In genomic region chr14:103607039-103607668, GRCh38 we compare ENCODE assay signal across 1 cellular context.
TF ChIP-seq lines count a peak whose summit lies in the region.

No MANE protein-coding gene starts in this region.

TF ChIP-seq in GM12878, 131 proteins besides CTCF, POLR2A, EP300 and RAD21 (continues in another document):
- TF ChIP-seq STAT3 (IDR thresholded peaks at IDR 0.05; ENCODE audit: low read depth, low read length), result 0 out of 2 replicates have a peak, but pooled peaks have one; percentile 46
- TF ChIP-seq EGR1 (IDR thresholded peaks at IDR 0.05; ENCODE audit: borderline replicate concordance in 1 of 2, low read depth in 2 of 2, low read length in 2 of 2), result 0 out of 3 replicates have a peak, but pooled peaks of 1 of the 2 experiments have one; percentile 33
- peak; percentile 67; the same call in 1 of the 2 replicates for TF ChIP-seq NFIC (IDR thresholded peaks at IDR 0.05; ENCODE audit: low read depth, low read length)
- peak; percentile 97 for TF ChIP-seq TCF3 (IDR thresholded peaks at IDR 0.05; ENCODE audit: borderline replicate concordance, insufficient read depth, low read depth, low read length)
- no peak for TF ChIP-seq RFX5 (IDR thresholded peaks at IDR 0.05; ENCODE audit: low read depth, low read length)
- no peak for TF ChIP-seq ZBTB4 (CRISPR knock-in tag; IDR thresholded peaks at IDR 0.05)
- TF ChIP-seq ZNF687 (IDR thresholded peaks at IDR 0.05), result no peak
- TF ChIP-seq, protein P1, sequence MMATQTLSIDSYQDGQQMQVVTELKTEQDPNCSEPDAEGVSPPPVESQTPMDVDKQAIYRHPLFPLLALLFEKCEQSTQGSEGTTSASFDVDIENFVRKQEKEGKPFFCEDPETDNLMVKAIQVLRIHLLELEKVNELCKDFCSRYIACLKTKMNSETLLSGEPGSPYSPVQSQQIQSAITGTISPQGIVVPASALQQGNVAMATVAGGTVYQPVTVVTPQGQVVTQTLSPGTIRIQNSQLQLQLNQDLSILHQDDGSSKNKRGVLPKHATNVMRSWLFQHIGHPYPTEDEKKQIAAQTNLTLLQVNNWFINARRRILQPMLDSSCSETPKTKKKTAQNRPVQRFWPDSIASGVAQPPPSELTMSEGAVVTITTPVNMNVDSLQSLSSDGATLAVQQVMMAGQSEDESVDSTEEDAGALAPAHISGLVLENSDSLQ (IDR thresholded peaks at IDR 0.05), result peak; percentile 83
- TF ChIP-seq RCOR1 (conservative IDR thresholded peaks at IDR 0.05; ENCODE audit: low read depth, low read length), result no peak
- TF ChIP-seq TBL1XR1 (IDR thresholded peaks at IDR 0.05; ENCODE audit: low read depth, low read length), result no peak; the same call in 1 of the 2 replicates
- TF ChIP-seq EZH2 (IDR thresholded peaks at IDR 0.05; ENCODE audit: borderline replicate concordance, control insufficient read depth, low read depth, low read length), result 0 out of 2 replicates have a peak, but pooled peaks have one; percentile 61
- 0 out of 2 replicates have a peak, but pooled peaks have one; percentile 18 for TF ChIP-seq CHD2 (IDR thresholded peaks at IDR 0.05; ENCODE audit: borderline replicate concordance, low read depth, low read length)
- TF ChIP-seq HDGF (IDR thresholded peaks at IDR 0.05), result no peak
- TF ChIP-seq MYC (IDR thresholded peaks at IDR 0.05; ENCODE audit: insufficient read depth, insufficient read length, insufficient replicate concordance, low read length, severe bottlenecking), result no peak
- TF ChIP-seq POLR2AphosphoS2 (IDR thresholded peaks at IDR 0.05; ENCODE audit: low read depth, low read length), result no peak
- TF ChIP-seq, protein P2, sequence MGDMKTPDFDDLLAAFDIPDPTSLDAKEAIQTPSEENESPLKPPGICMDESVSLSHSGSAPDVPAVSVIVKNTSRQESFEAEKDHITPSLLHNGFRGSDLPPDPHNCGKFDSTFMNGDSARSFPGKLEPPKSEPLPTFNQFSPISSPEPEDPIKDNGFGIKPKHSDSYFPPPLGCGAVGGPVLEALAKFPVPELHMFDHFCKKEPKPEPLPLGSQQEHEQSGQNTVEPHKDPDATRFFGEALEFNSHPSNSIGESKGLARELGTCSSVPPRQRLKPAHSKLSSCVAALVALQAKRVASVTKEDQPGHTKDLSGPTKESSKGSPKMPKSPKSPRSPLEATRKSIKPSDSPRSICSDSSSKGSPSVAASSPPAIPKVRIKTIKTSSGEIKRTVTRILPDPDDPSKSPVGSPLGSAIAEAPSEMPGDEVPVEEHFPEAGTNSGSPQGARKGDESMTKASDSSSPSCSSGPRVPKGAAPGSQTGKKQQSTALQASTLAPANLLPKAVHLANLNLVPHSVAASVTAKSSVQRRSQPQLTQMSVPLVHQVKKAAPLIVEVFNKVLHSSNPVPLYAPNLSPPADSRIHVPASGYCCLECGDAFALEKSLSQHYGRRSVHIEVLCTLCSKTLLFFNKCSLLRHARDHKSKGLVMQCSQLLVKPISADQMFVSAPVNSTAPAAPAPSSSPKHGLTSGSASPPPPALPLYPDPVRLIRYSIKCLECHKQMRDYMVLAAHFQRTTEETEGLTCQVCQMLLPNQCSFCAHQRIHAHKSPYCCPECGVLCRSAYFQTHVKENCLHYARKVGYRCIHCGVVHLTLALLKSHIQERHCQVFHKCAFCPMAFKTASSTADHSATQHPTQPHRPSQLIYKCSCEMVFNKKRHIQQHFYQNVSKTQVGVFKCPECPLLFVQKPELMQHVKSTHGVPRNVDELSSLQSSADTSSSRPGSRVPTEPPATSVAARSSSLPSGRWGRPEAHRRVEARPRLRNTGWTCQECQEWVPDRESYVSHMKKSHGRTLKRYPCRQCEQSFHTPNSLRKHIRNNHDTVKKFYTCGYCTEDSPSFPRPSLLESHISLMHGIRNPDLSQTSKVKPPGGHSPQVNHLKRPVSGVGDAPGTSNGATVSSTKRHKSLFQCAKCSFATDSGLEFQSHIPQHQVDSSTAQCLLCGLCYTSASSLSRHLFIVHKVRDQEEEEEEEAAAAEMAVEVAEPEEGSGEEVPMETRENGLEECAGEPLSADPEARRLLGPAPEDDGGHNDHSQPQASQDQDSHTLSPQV (IDR thresholded peaks at IDR 0.05), result no peak
- TF ChIP-seq SMC3 (IDR thresholded peaks at IDR 0.05; ENCODE audit: borderline replicate concordance, low read length), result peak; percentile 38; the same call in 1 of the 2 replicates
- no peak for TF ChIP-seq SUPT20H (IDR thresholded peaks at IDR 0.05; ENCODE audit: borderline replicate concordance, control insufficient read depth, low read depth, low read length)
- no peak for TF ChIP-seq REST (IDR thresholded peaks at IDR 0.05; ENCODE audit: low read depth, low read length)
- peak; percentile 85 for TF ChIP-seq MXI1 (IDR thresholded peaks at IDR 0.05; ENCODE audit: low read depth, low read length)
- no peak for TF ChIP-seq POLR2AphosphoS5 (IDR thresholded peaks at IDR 0.05; ENCODE audit: low read length)
- no peak for TF ChIP-seq RELA (IDR thresholded peaks at IDR 0.05; ENCODE audit: borderline replicate concordance, partially characterized antibody)
- 0 out of 2 replicates have a peak, but pooled peaks have one; percentile 14 for TF ChIP-seq IRF4 (IDR thresholded peaks at IDR 0.05; ENCODE audit: low read depth, low read length)
- no peak for TF ChIP-seq FOS (IDR thresholded peaks at IDR 0.05; ENCODE audit: borderline replicate concordance, extremely low read depth, insufficient read length)
- TF ChIP-seq, protein P3, sequence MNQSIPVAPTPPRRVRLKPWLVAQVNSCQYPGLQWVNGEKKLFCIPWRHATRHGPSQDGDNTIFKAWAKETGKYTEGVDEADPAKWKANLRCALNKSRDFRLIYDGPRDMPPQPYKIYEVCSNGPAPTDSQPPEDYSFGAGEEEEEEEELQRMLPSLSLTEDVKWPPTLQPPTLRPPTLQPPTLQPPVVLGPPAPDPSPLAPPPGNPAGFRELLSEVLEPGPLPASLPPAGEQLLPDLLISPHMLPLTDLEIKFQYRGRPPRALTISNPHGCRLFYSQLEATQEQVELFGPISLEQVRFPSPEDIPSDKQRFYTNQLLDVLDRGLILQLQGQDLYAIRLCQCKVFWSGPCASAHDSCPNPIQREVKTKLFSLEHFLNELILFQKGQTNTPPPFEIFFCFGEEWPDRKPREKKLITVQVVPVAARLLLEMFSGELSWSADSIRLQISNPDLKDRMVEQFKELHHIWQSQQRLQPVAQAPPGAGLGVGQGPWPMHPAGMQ (IDR thresholded peaks at IDR 0.05; ENCODE audit: borderline replicate concordance), result peak; percentile 24; the same call in 1 of the 2 replicates
- TF ChIP-seq, protein P4, sequence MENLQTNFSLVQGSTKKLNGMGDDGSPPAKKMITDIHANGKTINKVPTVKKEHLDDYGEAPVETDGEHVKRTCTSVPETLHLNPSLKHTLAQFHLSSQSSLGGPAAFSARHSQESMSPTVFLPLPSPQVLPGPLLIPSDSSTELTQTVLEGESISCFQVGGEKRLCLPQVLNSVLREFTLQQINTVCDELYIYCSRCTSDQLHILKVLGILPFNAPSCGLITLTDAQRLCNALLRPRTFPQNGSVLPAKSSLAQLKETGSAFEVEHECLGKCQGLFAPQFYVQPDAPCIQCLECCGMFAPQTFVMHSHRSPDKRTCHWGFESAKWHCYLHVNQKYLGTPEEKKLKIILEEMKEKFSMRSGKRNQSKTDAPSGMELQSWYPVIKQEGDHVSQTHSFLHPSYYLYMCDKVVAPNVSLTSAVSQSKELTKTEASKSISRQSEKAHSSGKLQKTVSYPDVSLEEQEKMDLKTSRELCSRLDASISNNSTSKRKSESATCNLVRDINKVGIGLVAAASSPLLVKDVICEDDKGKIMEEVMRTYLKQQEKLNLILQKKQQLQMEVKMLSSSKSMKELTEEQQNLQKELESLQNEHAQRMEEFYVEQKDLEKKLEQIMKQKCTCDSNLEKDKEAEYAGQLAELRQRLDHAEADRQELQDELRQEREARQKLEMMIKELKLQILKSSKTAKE (IDR thresholded peaks at IDR 0.05; ENCODE audit: low read depth, poor library complexity, severe bottlenecking), result peak; percentile 23
- no peak for TF ChIP-seq RB1 (IDR thresholded peaks at IDR 0.05; ENCODE audit: borderline replicate concordance)
- TF ChIP-seq, protein P5, sequence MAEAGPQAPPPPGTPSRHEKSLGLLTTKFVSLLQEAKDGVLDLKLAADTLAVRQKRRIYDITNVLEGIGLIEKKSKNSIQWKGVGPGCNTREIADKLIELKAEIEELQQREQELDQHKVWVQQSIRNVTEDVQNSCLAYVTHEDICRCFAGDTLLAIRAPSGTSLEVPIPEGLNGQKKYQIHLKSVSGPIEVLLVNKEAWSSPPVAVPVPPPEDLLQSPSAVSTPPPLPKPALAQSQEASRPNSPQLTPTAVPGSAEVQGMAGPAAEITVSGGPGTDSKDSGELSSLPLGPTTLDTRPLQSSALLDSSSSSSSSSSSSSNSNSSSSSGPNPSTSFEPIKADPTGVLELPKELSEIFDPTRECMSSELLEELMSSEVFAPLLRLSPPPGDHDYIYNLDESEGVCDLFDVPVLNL (IDR thresholded peaks at IDR 0.05; ENCODE audit: low read depth, low read length), result no peak
- TF ChIP-seq CREM (IDR thresholded peaks at IDR 0.05; ENCODE audit: low read depth), result peak; percentile 26; the same call in 1 of the 2 replicates
- no peak for TF ChIP-seq NR2C1 (IDR thresholded peaks at IDR 0.05)
- peak; percentile 99 for TF ChIP-seq RUNX3 (IDR thresholded peaks at IDR 0.05; ENCODE audit: low read length)
- peak; percentile 28; the same call in 1 of the 2 replicates for TF ChIP-seq RAD51 (IDR thresholded peaks at IDR 0.05)
- TF ChIP-seq IKZF1 (conservative IDR thresholded peaks at IDR 0.05), result peak; percentile 89
- no peak for TF ChIP-seq SREBF1 (IDR thresholded peaks at IDR 0.05; ENCODE audit: low read length)
- no peak for TF ChIP-seq SPI1 (IDR thresholded peaks at IDR 0.05; ENCODE audit: borderline replicate concordance, insufficient read depth, low read depth, low read length)
- peak; percentile 98 for TF ChIP-seq TCF12 (IDR thresholded peaks at IDR 0.05; ENCODE audit: low read depth, low read length)
- TF ChIP-seq CBX5 (IDR thresholded peaks at IDR 0.05; ENCODE audit: low read depth), result no peak
